Comparison of ENCODE assay signal across 26 cellular contexts in genomic region chr21:22556829-22557228, GRCh38.
"Had no signal": no experiment of that assay in that cellular context is flagged by ENCODE, and none has a peak within 500 bp of the region (broad histone marks: within the 10 kb centered on the region; RNA-seq: fewer than 3 reads in every experiment).

No MANE protein-coding gene starts in this region.

- DNase-seq: dermis blood vessel endothelial cell; dorsolateral prefrontal cortex; effector CD4-positive, alpha-beta T cell; effector memory CD4-positive, alpha-beta T cell; erythroblast; esophagus squamous epithelium; foreskin fibroblast; foreskin melanocyte; gastrocnemius medialis; glutamatergic neuron; head of caudate nucleus; heart right ventricle; hippocampal formation; kidney glomerular epithelial cell; left colon; left ventricle myocardium inferior; lower lobe of right lung; mesenchymal stem cell; mucosa of descending colon; naive B cell; naive thymus-derived CD8-positive, alpha-beta T cell had no signal

- H3K9me3 ChIP-seq: gastrocnemius medialis, lower lobe of right lung had no signal

- H3K4me3 ChIP-seq: coronary artery, dorsolateral prefrontal cortex, esophagus squamous epithelium, gastrocnemius medialis, heart right ventricle, left ventricle myocardium inferior, lower lobe of right lung, mucosa of descending colon had no signal

- FAIRE-seq: keratinocyte had no signal

- H3K27me3 ChIP-seq: dorsolateral prefrontal cortex, esophagus squamous epithelium, gastrocnemius medialis, heart right ventricle had no signal

- H3K4me1 ChIP-seq: esophagus squamous epithelium, gastrocnemius medialis, heart right ventricle, left ventricle myocardium inferior, lower lobe of right lung had no signal

- H3K27ac ChIP-seq: coronary artery, dorsolateral prefrontal cortex, epithelial cell of prostate, esophagus squamous epithelium, gastrocnemius medialis, heart right ventricle, left ventricle myocardium inferior, lower lobe of right lung had no signal

- H3K36me3 ChIP-seq: esophagus squamous epithelium, gastrocnemius medialis, heart right ventricle, left ventricle myocardium inferior, lower lobe of right lung had no signal

- ATAC-seq: esophagus mucosa; gastrocnemius medialis; heart right ventricle; left colon; left lobe of liver; lower lobe of right lung; mucosa of descending colon; naive thymus-derived CD8-positive, alpha-beta T cell had no signal
